ENCODE assay signal across 8 cellular contexts in genomic region chr5:170302729-170303501, GRCh38. TPM values are rescaled to one million over a fixed set of nuclear protein-coding genes. Genes with fewer than 3 reads are reported as not detected.
A peak's percentile ranks its signal among the peaks of the same experiment; 100 is the strongest.
DNase-seq lines count a peak whose midpoint lies in the region; ATAC-seq and TF ChIP-seq lines count a peak whose summit lies in the region.

No MANE protein-coding gene starts in this region.

- H3K79me2 ChIP-seq in Karpas-422 (ENCODE audit: low read length) = no peaks in the 10 kb centered on the region

- TF ChIP-seq CTCF in brain microvascular endothelial cell (IDR thresholded peaks at IDR 0.05; ENCODE audit: low read depth, low read length, missing control alignments) = no peak

- in situ Hi-C loops in brain microvascular endothelial cell (cut with HindIII; ENCODE audit: low pct_ligation_motif_present, low sequenced_read_pairs) = no loop called here

- peak overlapping the region; percentile 53; the same call in 1 of the 2 replicates for H2AFZ ChIP-seq in Karpas-422 (ENCODE audit: low read length)

- peaks cover 68% of the 10 kb centered on the region for H3K4me1 ChIP-seq in CD8-positive, alpha-beta memory T cell (ENCODE audit: insufficient read depth, low read length)
- peaks cover 43% of the 10 kb centered on the region for H3K4me1 ChIP-seq in Karpas-422 (ENCODE audit: low read length)

- H3K4me3 Mint-ChIP-seq in CD8-positive, alpha-beta memory T cell = peak overlapping the region; percentile 78 to 94 (median 86)
- H3K4me3 Mint-ChIP-seq in stimulated activated naive B cell treated with anti-CD40 and anti-IgM and Interleukin-4, amounts not matched to agents 10 μg/mL and 1 μg/mL and 100 μg/mL, for 72 hours = peak overlapping the region; percentile 69 to 72

- peak overlapping the region; percentile 89 to 100 (median 95) for H3K27ac Mint-ChIP-seq in CD8-positive, alpha-beta memory T cell
- peak overlapping the region; percentile 88 for H3K27ac Mint-ChIP-seq in stimulated activated naive B cell treated with anti-CD40 and anti-IgM and Interleukin-4, amounts not matched to agents 10 μg/mL and 1 μg/mL and 100 μg/mL, for 72 hours

- H3K27ac ChIP-seq in CD8-positive, alpha-beta memory T cell (ENCODE audit: low read depth, low read length) = peak overlapping the region; percentile 40
- H3K27ac ChIP-seq in Karpas-422 (ENCODE audit: low read length) = no peak overlapping the region
- H3K27ac ChIP-seq in brain microvascular endothelial cell = no peak overlapping the region

- peak overlapping the region; percentile 61 for H3K4me3 ChIP-seq in CD8-positive, alpha-beta memory T cell (ENCODE audit: low read length)
- H3K4me3 ChIP-seq in Karpas-422 (ENCODE audit: low read length) (peak overlapping the region; percentile 40; the same call in 1 of the 2 replicates), brain microvascular endothelial cell (ENCODE audit: low read depth, low read length) (no peak overlapping the region)

- CTCF ChIA-PET in CD8-positive, alpha-beta memory T cell (lab: Charles Lee) = interaction anchor here (0.9 to 22.4 kb wide), 13 partner anchors 9 to 113 kb away, joined by 3 to 292 read pairs (median 7); no protein-coding TSS in a partner anchor

- no peaks in the 10 kb centered on the region for H3K9me3 Mint-ChIP-seq in CD8-positive, alpha-beta memory T cell
- H3K9me3 Mint-ChIP-seq in stimulated activated naive B cell treated with anti-CD40 and anti-IgM and Interleukin-4, amounts not matched to agents 10 μg/mL and 1 μg/mL and 100 μg/mL, for 72 hours = no peaks in the 10 kb centered on the region

- H4K20me1 ChIP-seq in Karpas-422 (ENCODE audit: insufficient read depth, low read depth, low read length) = no peaks in the 10 kb centered on the region

- H3K9ac ChIP-seq in Karpas-422 (ENCODE audit: low read length) = peak overlapping the region; percentile 15

- ATAC-seq in GM21529 (IDR thresholded peaks at IDR 0.05; ENCODE audit: unreplicated experiment) (peak; percentile 89), left ventricle myocardium superior (peak; percentile 3), HG03457 (IDR thresholded peaks at IDR 0.05; ENCODE audit: unreplicated experiment) (no peak)
- ATAC-seq in stimulated activated naive B cell treated with anti-CD40 and anti-IgM and Interleukin-4, amounts not matched to agents 10 μg/mL and 1 μg/mL and 100 μg/mL, for 72 hours (replicated peaks) = peak; percentile 76 to 82

- H3K36me3 Mint-ChIP-seq in CD8-positive, alpha-beta memory T cell = peaks cover 0 to 2% (median 0%) of the 10 kb centered on the region in 3 donors
- no peaks in the 10 kb centered on the region for H3K36me3 Mint-ChIP-seq in stimulated activated naive B cell treated with anti-CD40 and anti-IgM and Interleukin-4, amounts not matched to agents 10 μg/mL and 1 μg/mL and 100 μg/mL, for 72 hours

- H3K27me3 Mint-ChIP-seq in CD8-positive, alpha-beta memory T cell = no peaks in the 10 kb centered on the region
- H3K27me3 Mint-ChIP-seq in stimulated activated naive B cell treated with anti-CD40 and anti-IgM and Interleukin-4, amounts not matched to agents 10 μg/mL and 1 μg/mL and 100 μg/mL, for 72 hours = no peaks in the 10 kb centered on the region

- no peaks in the 10 kb centered on the region for H3K9me3 ChIP-seq in CD8-positive, alpha-beta memory T cell (ENCODE audit: low read length)
- H3K9me3 ChIP-seq in Karpas-422 (ENCODE audit: low read length) = no peaks in the 10 kb centered on the region

- POLR2A ChIA-PET in CD8-positive, alpha-beta memory T cell (lab: Charles Lee) = interaction anchor here (0.6 to 2.2 kb wide), 13 partner anchors 8 to 90 kb away, joined by 3 to 15 read pairs (median 6); no protein-coding TSS in a partner anchor

- H3K4me1 Mint-ChIP-seq in CD8-positive, alpha-beta memory T cell = peaks cover 57 to 78% (median 72%) of the 10 kb centered on the region in 3 donors
- H3K4me1 Mint-ChIP-seq in stimulated activated naive B cell treated with anti-CD40 and anti-IgM and Interleukin-4, amounts not matched to agents 10 μg/mL and 1 μg/mL and 100 μg/mL, for 72 hours = peaks cover 46 to 62% of the 10 kb centered on the region in 2 donors

- no peaks in the 10 kb centered on the region for H3K27me3 ChIP-seq in CD8-positive, alpha-beta memory T cell (ENCODE audit: insufficient read depth, low read length, poor library complexity, severe bottlenecking)
- H3K27me3 ChIP-seq in Karpas-422 (ENCODE audit: low read length) = no peaks in the 10 kb centered on the region
- no peaks in the 10 kb centered on the region for H3K27me3 ChIP-seq in brain microvascular endothelial cell (replicated peaks)

- no peaks in the 10 kb centered on the region for H3K36me3 ChIP-seq in CD8-positive, alpha-beta memory T cell (ENCODE audit: insufficient read depth, low read length)
- H3K36me3 ChIP-seq in Karpas-422 (ENCODE audit: insufficient read depth, low read length) (no peaks in the 10 kb centered on the region), brain microvascular endothelial cell (replicated peaks) (no peaks in the 10 kb centered on the region)

- peak overlapping the region; percentile 50 for H3K4me2 ChIP-seq in Karpas-422 (ENCODE audit: low read depth, low read length, poor library complexity, severe bottlenecking)

- no peaks in the 10 kb centered on the region for H3K9me2 ChIP-seq in Karpas-422 (replicated peaks; ENCODE audit: insufficient read depth, low read length)

- peak; percentile 65 to 86 (median 81) for DNase-seq in CD8-positive, alpha-beta memory T cell
- DNase-seq in Karpas-422 (peak; percentile 75), left ventricle myocardium superior (peak; percentile 78), brain microvascular endothelial cell (no peak)
- DNase-seq in activated CD8-positive, alpha-beta memory T cell treated with anti-CD3 and anti-CD28 coated beads, Interleukin-2, amount 50 U/mL, for 1 hour (ENCODE audit: extremely low read depth) = peak; percentile 49
- DNase-seq in stimulated activated naive B cell treated with anti-CD40 and anti-IgM and Interleukin-4, amounts not matched to agents 10 μg/mL and 1 μg/mL and 100 μg/mL, for 72 hours = no peak

- intact Hi-C loops in left ventricle myocardium superior (cut with micrococcal nuclease) = no loop called here

RNA-seq across cellular contexts. Expression of gene LCP2, which starts 5.3 kb away (rescaled TPM):
- total RNA-seq in CD8-positive, alpha-beta memory T cell = 100 to 1,000 TPM; 219 to 224 TPM
- 288 TPM for polyA plus RNA-seq in CD8-positive, alpha-beta memory T cell
- total RNA-seq in Karpas-422 (2014; rRNA removed; shearing (Covaris generic); ENCODE audit: low replicate concordance) = 0.22 and 0.82 TPM in 2 replicates
- 7.1 TPM for total RNA-seq in left ventricle myocardium superior

Comparison
In these comparisons a context has a peak if more than half of its experiments do, and no peak if none do; other contexts are left out.
1. DNase-seq: peak in CD8-positive, alpha-beta memory T cell (5 of 5), Karpas-422 (single experiment), activated CD8-positive, alpha-beta memory T cell treated with anti-CD3 and anti-CD28 coated beads, Interleukin-2, amount 50 U/mL, for 1 hour (single experiment) and left ventricle myocardium superior (single experiment); none in stimulated activated naive B cell treated with anti-CD40 and anti-IgM and Interleukin-4, amounts not matched to agents 10 μg/mL and 1 μg/mL and 100 μg/mL, for 72 hours (single experiment) and brain microvascular endothelial cell (single experiment).
2. RNA of gene LCP2, which starts 5.3 kb away (total RNA-seq): 219 to 224 TPM in CD8-positive, alpha-beta memory T cell; 7.1 TPM in left ventricle myocardium superior (single experiment) and 0.22 to 0.82 TPM in Karpas-422; every median in the first group is over 10 times any median in the second.